ENCODE assay signal across 30 cellular contexts in genomic region chr6:7451321-7451720, GRCh38.
"Had no signal": no experiment of that assay in that cellular context is flagged by ENCODE, and none has a peak within 500 bp of the region (broad histone marks: within the 10 kb centered on the region; RNA-seq: fewer than 3 reads in every experiment).

No MANE protein-coding gene starts in this region.

- DNase-seq: activated B cell treated with CpG ODN at 0.5 μM for 24 hours; activated CD4-positive, alpha-beta T cell treated with anti-CD3 and anti-CD28 coated beads for 48 hours; activated CD4-positive, alpha-beta T cell treated with anti-CD3 and anti-CD28 coated beads, Interleukin-2, amount 50 U/mL, for 1 hour; activated CD4-positive, alpha-beta T cell treated with anti-CD3 and anti-CD28 coated beads, Interleukin-2, amount 50 U/mL, for 48 hours; activated CD8-positive, alpha-beta memory T cell treated with anti-CD3 and anti-CD28 coated beads for 24 hours; activated CD8-positive, alpha-beta T cell treated with anti-CD3 and anti-CD28 coated beads for 36 hours; activated effector memory CD4-positive, alpha-beta T cell treated with Interleukin-2 at 50 U/mL for 16 hours; activated gamma-delta T cell treated with Interleukin-2 at 50 U/mL for 16 hours; activated naive CD4-positive, alpha-beta T cell treated with anti-CD3 and anti-CD28 coated beads, Interleukin-2, amount 50 U/mL, for 16 hours; activated naive CD4-positive, alpha-beta T cell treated with Interleukin-2 at 50 U/mL for 16 hours; activated T-cell treated with anti-CD3 and anti-CD28 coated beads, Interleukin-2, amount 50 U/mL, for 4 hours; amygdala; aorta; body of pancreas; dorsolateral prefrontal cortex; effector memory CD4-positive, alpha-beta T cell; endodermal cell; erythroblast; foreskin keratinocyte; gastrocnemius medialis; glutamatergic neuron; heart left ventricle; T-helper 1 cell; T-helper 17 cell; T1000; WERI-Rb-1 had no signal

- H3K9me3 ChIP-seq: body of pancreas, esophagus muscularis mucosa, gastrocnemius medialis, heart left ventricle had no signal

- H3K36me3 ChIP-seq: esophagus muscularis mucosa, gastrocnemius medialis, heart left ventricle, WERI-Rb-1 had no signal

- ATAC-seq: activated CD4-positive, CD25-positive, alpha-beta regulatory T cell treated with anti-CD3 and anti-CD28 coated beads, Interleukin-2, amount 50 U/mL, for 24 hours; activated CD8-positive, alpha-beta T cell treated with anti-CD3 and anti-CD28 coated beads for 36 hours; activated T-cell treated with anti-CD3 and anti-CD28 coated beads, Interleukin-2, amount 50 U/mL, for 4 hours; activated T-helper 17 cell treated with anti-CD3 and anti-CD28 coated beads, Interleukin-2, amount 50 U/mL, for 72 hours; body of pancreas; foreskin keratinocyte; gastrocnemius medialis; heart left ventricle; T-helper 17 cell had no signal

- H3K27me3 ChIP-seq: body of pancreas, esophagus muscularis mucosa, foreskin keratinocyte, gastrocnemius medialis, heart left ventricle had no signal

- H3K4me1 ChIP-seq: body of pancreas, esophagus muscularis mucosa, gastrocnemius medialis, heart left ventricle had no signal

- H3K27ac ChIP-seq: body of pancreas, coronary artery, dorsolateral prefrontal cortex, esophagus muscularis mucosa, foreskin keratinocyte, gastrocnemius medialis, heart left ventricle, WERI-Rb-1 had no signal

- H3K4me3 ChIP-seq: body of pancreas, coronary artery, dorsolateral prefrontal cortex, esophagus muscularis mucosa, gastrocnemius medialis, heart left ventricle had no signal
